Comparison of ENCODE assay signal across 6 cellular contexts in genomic region chr12:57429473-57430116, GRCh38.
A peak's percentile ranks its signal among the peaks of the same experiment; 100 is the strongest.
DNase-seq lines count a peak whose midpoint lies in the region; ATAC-seq lines count a peak whose summit lies in the region.

No MANE protein-coding gene starts in this region.

- no peaks in the 10 kb centered on the region for H3K9me3 ChIP-seq in duodenal mucosa (ENCODE audit: control insufficient read depth in 1 of 2, low read length in 2 of 2)

- no peaks in the 10 kb centered on the region for H3K9me3 Mint-ChIP-seq in T-helper 2 cell treated with Interferon-gamma antibody and Interleukin-4, amounts not matched to agents 5 μg/mL and 100 μg/mL, for 36 hours

- H3K27ac Mint-ChIP-seq in T-helper 2 cell treated with Interferon-gamma antibody and Interleukin-4, amounts not matched to agents 5 μg/mL and 100 μg/mL, for 36 hours: peak overlapping the region; percentile 100

- H3K36me3 ChIP-seq in duodenal mucosa (ENCODE audit: control insufficient read depth in 1 of 2, insufficient read depth in 2 of 2, low read length in 2 of 2): no peaks in the 10 kb centered on the region

- H3K4me3 ChIP-seq in duodenal mucosa (ENCODE audit: low read depth in 1 of 2, low read length in 2 of 2) (peak overlapping the region; percentile 77 to 84), skin epidermis (peak overlapping the region; percentile 53 to 80 (median 71))

- no peak for ATAC-seq in HG02759 (IDR thresholded peaks at IDR 0.05; ENCODE audit: unreplicated experiment)

- peak overlapping the region; percentile 78 for H3K27ac ChIP-seq in duodenal mucosa (ENCODE audit: low read depth, low read length)
- H3K27ac ChIP-seq in skin epidermis: peak overlapping the region; percentile 78 to 99 (median 95)

- no peaks in the 10 kb centered on the region for H3K27me3 ChIP-seq in duodenal mucosa (ENCODE audit: control insufficient read depth in 1 of 2, insufficient read depth in 2 of 2, low read length in 2 of 2)

- H3K9ac ChIP-seq in duodenal mucosa (ENCODE audit: low read depth in 1 of 2, low read length in 2 of 2): peak overlapping the region; percentile 75 to 79

- DNase-seq in T-helper 2 cell treated with Interferon-gamma antibody and Interleukin-4, amounts not matched to agents 5 μg/mL and 100 μg/mL, for 36 hours (ENCODE audit: low spot score): no peak
- DNase-seq in T-helper 2 cell (no peak), iPS-NIHi7 (ENCODE audit: extremely low spot score) (no peak)

- peaks cover 9% of the 10 kb centered on the region for H3K36me3 Mint-ChIP-seq in T-helper 2 cell treated with Interferon-gamma antibody and Interleukin-4, amounts not matched to agents 5 μg/mL and 100 μg/mL, for 36 hours (ENCODE audit: low read depth)

- peaks cover 10 to 15% of the 10 kb centered on the region in 2 donors for H3K4me1 ChIP-seq in duodenal mucosa (ENCODE audit: control insufficient read depth in 1 of 2, insufficient read depth in 2 of 2, low read length in 2 of 2)

- H3K27me3 Mint-ChIP-seq in T-helper 2 cell treated with Interferon-gamma antibody and Interleukin-4, amounts not matched to agents 5 μg/mL and 100 μg/mL, for 36 hours (ENCODE audit: low read depth): no peaks in the 10 kb centered on the region

- peak overlapping the region; percentile 99 for H3K4me3 Mint-ChIP-seq in T-helper 2 cell treated with Interferon-gamma antibody and Interleukin-4, amounts not matched to agents 5 μg/mL and 100 μg/mL, for 36 hours

- H3K4me1 Mint-ChIP-seq in T-helper 2 cell treated with Interferon-gamma antibody and Interleukin-4, amounts not matched to agents 5 μg/mL and 100 μg/mL, for 36 hours (ENCODE audit: low read depth): peaks cover 29% of the 10 kb centered on the region
